In the genomic region with DNA sequence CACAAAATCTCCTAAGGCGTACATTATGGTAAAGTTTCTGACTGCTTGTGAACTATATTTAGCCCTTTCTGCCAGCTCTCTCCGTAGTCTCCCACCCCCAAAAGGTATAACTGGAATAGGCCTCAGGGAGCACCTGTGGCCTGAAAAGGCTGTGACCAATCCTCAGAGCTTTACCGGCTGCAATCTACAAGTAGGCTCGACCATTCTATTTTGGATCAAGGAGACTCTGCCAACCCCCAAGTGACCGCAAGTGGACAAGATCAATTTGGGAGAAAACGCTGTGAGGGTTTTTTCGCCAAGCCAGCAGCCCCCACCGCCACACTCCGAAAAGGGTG, we compare ENCODE assay signal across 8 cellular contexts. TPM values are rescaled to one million over a fixed set of nuclear protein-coding genes. Genes with fewer than 3 reads are reported as not detected.
A peak's percentile ranks its signal among the peaks of the same experiment; 100 is the strongest.
DNase-seq lines count a peak whose midpoint lies in the region; ATAC-seq and TF ChIP-seq lines count a peak whose summit lies in the region.

No MANE protein-coding gene starts in this region.

- H3K27ac ChIP-seq in BLaER1 treated with 17β-estradiol and CSF1 and Interleukin-3, amounts not matched to agents 10 nM and 100 nM: peak overlapping the region; percentile 95 to 99 (median 96)
- peak overlapping the region; percentile 90 to 93 for H3K27ac ChIP-seq in mucosa of rectum (ENCODE audit: low read depth in 2 of 2, low read length in 2 of 2)

- H3K4me2 ChIP-seq in BLaER1 treated with 17β-estradiol and CSF1 and Interleukin-3, amounts not matched to agents 10 nM and 100 nM: peak overlapping the region; percentile 78 to 97 (median 92)

- peak overlapping the region; percentile 95 to 99 (median 98) for H3K9ac ChIP-seq in BLaER1 treated with 17β-estradiol and CSF1 and Interleukin-3, amounts not matched to agents 10 nM and 100 nM
- H3K9ac ChIP-seq in mucosa of rectum (ENCODE audit: low read depth in 1 of 2, low read length in 2 of 2): peak overlapping the region; percentile 98 to 99

- no peaks in the 10 kb centered on the region for H3K27me3 ChIP-seq in BLaER1 treated with 17β-estradiol and CSF1 and Interleukin-3, amounts not matched to agents 10 nM and 100 nM
- H3K27me3 ChIP-seq in mucosa of rectum (ENCODE audit: control insufficient read depth in 2 of 2, insufficient read depth in 2 of 2, low read length in 2 of 2): no peaks in the 10 kb centered on the region

- H4K20me1 ChIP-seq in BLaER1 treated with 17β-estradiol and CSF1 and Interleukin-3, amounts not matched to agents 10 nM and 100 nM: peaks cover 52 to 60% (median 57%) of the 10 kb centered on the region in 11 experiments

- no peak for ATAC-seq in HG02885 (IDR thresholded peaks at IDR 0.05; ENCODE audit: poor library complexity, unreplicated experiment)
- ATAC-seq in GM19467 (IDR thresholded peaks at IDR 0.05; ENCODE audit: unreplicated experiment): no peak

- H3K4me1 ChIP-seq in BLaER1 treated with 17β-estradiol and CSF1 and Interleukin-3, amounts not matched to agents 10 nM and 100 nM: peaks cover 56 to 81% (median 75%) of the 10 kb centered on the region in 10 experiments
- H3K4me1 ChIP-seq in mucosa of rectum (ENCODE audit: control insufficient read depth in 2 of 2, insufficient read depth in 2 of 2, low read length in 2 of 2): peaks cover 33 to 52% of the 10 kb centered on the region in 2 donors

- DNase-seq in LHCN-M2 (ENCODE audit: low read depth): peak; percentile 13
- DNase-seq in choroid plexus epithelial cell (ENCODE audit: low read depth): peak; percentile 13
- DNase-seq in NCI-H146 (lab: John Stamatoyannopoulos, UW): no peak
- no peak for DNase-seq in NCI-H2081 treated with DMSO at 0.1 percent for 48 hours (lab: John Stamatoyannopoulos, UW)

- no peak for TF ChIP-seq CTCF in choroid plexus epithelial cell (conservative IDR thresholded peaks at IDR 0.05; ENCODE audit: low read depth, low read length)

- H3K9me3 ChIP-seq in BLaER1 treated with 17β-estradiol and CSF1 and Interleukin-3, amounts not matched to agents 10 nM and 100 nM (replicated peaks in 1 of 11): peaks cover 0 to 5% (median 0%) of the 10 kb centered on the region in 11 experiments; a peak in 2 of 22 replicates
- no peaks in the 10 kb centered on the region for H3K9me3 ChIP-seq in mucosa of rectum (ENCODE audit: control insufficient read depth in 2 of 2, low read length in 2 of 2)

- H3K36me3 ChIP-seq in BLaER1 treated with 17β-estradiol and CSF1 and Interleukin-3, amounts not matched to agents 10 nM and 100 nM: peaks cover 0 to 30% (median 23%) of the 10 kb centered on the region in 11 experiments; a peak in 16 of 22 replicates
- no peaks in the 10 kb centered on the region for H3K36me3 ChIP-seq in mucosa of rectum (ENCODE audit: control insufficient read depth in 2 of 2, insufficient read depth in 2 of 2, low read length in 2 of 2)

- H3K4me3 ChIP-seq in BLaER1 treated with 17β-estradiol and CSF1 and Interleukin-3, amounts not matched to agents 10 nM and 100 nM: peak overlapping the region; percentile 87 to 100 (median 98)
- H3K4me3 ChIP-seq in choroid plexus epithelial cell (ENCODE audit: low read depth, low read length): peak overlapping the region; percentile 92
- H3K4me3 ChIP-seq in mucosa of rectum (ENCODE audit: low read length in 2 of 2): peak overlapping the region; percentile 97 to 99

RNA-seq across cellular contexts. Expression of a gene that starts 1.2 kb away (rescaled TPM):
- total RNA-seq in LHCN-M2 (2014; rRNA removed): 4.8 and 9.2 TPM in 2 replicates
- polyA plus RNA-seq in LHCN-M2 (2012): 4.2 TPM

RNA-seq across cellular contexts. Expression of a gene that starts 32.0 kb away (rescaled TPM):
- 34.3 TPM in 2 replicates for total RNA-seq in LHCN-M2 (2014; rRNA removed)
- polyA plus RNA-seq in LHCN-M2 (2012): 18.2 TPM

Comparison
In these comparisons a context has a peak if more than half of its experiments do, and no peak if none do; other contexts are left out.
1. DNase-seq: peak in LHCN-M2 (single experiment) and choroid plexus epithelial cell (single experiment); none in NCI-H146 (single experiment) and NCI-H2081 treated with DMSO at 0.1 percent for 48 hours (single experiment).
2. Peak in every context shown above with its lines, with median percentiles within 50 percentile points of each other: H3K4me3 ChIP-seq.